14 cellular contexts compared by ENCODE assay signal in the genomic region with DNA sequence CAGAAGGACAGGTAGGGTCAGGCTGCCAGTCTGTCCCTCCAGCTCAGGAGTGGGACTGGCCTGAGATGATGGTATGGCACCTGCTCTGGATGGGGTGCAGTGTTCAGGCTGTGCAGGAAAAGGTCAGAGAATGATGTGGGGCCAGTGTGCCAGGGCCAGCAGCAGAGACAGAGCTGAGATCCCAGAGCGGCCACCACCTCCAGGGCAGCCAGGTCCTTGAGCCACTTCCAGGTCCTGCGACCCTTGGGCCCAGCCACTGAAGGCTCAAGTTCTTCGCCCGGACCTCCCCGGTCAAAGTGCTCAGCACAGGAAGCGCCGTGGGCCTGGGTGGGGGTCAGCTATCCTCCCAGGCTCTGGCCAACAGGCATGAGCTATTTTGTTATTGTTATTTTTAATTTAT.
"Had no signal": no experiment of that assay in that cellular context is flagged by ENCODE, and none has a peak within 500 bp of the region (broad histone marks: within the 10 kb centered on the region; RNA-seq: fewer than 3 reads in every experiment).

No MANE protein-coding gene starts in this region.

- H3K36me3 Mint-ChIP-seq: activated naive CD8-positive, alpha-beta T cell had no signal

- DNase-seq: activated B cell treated with CpG ODN at 0.5 μM for 24 hours; activated CD4-positive, alpha-beta T cell treated with anti-CD3 and anti-CD28 coated beads for 48 hours; activated gamma-delta T cell; activated T-cell treated with anti-CD3 and anti-CD28 coated beads, Interleukin-2, amount 50 U/mL, for 72 hours; amygdala; brain microvascular endothelial cell; hypothalamus; occipital lobe; SJCRH30; stimulated activated CD4-positive, alpha-beta T cell treated with anti-CD3 and anti-CD28 coated beads, Interleukin-1b, Interleukin-23, amount 100 ng/mL, for 48 hours; T-helper 2 cell had no signal

- H3K27ac Mint-ChIP-seq: activated B cell treated with CpG ODN at 0.5 μM for 24 hours; activated naive CD8-positive, alpha-beta T cell; activated T-cell treated with anti-CD3 and anti-CD28 coated beads, Interleukin-2, amount 50 U/mL, for 72 hours; nephron had no signal

- H3K4me3 Mint-ChIP-seq: activated B cell treated with CpG ODN at 0.5 μM for 24 hours; activated naive CD8-positive, alpha-beta T cell; activated T-cell treated with anti-CD3 and anti-CD28 coated beads, Interleukin-2, amount 50 U/mL, for 72 hours; nephron had no signal

- H3K9me3 ChIP-seq: prostate gland, SJCRH30 had no signal

- H3K36me3 ChIP-seq: brain microvascular endothelial cell, prostate gland, SJCRH30 had no signal

- H3K4me3 ChIP-seq: prostate gland, SJCRH30 had no signal

- H3K9me3 Mint-ChIP-seq: activated B cell treated with CpG ODN at 0.5 μM for 24 hours; activated T-cell treated with anti-CD3 and anti-CD28 coated beads, Interleukin-2, amount 50 U/mL, for 72 hours; nephron had no signal

- H3K4me1 ChIP-seq: prostate gland had no signal

- H3K27ac ChIP-seq: brain microvascular endothelial cell, prostate gland, SJCRH30 had no signal

- ATAC-seq: activated T-cell treated with anti-CD3 and anti-CD28 coated beads, Interleukin-2, amount 50 U/mL, for 72 hours had no signal

- H3K27me3 ChIP-seq: brain microvascular endothelial cell, SJCRH30 had no signal
